In the genomic region with DNA sequence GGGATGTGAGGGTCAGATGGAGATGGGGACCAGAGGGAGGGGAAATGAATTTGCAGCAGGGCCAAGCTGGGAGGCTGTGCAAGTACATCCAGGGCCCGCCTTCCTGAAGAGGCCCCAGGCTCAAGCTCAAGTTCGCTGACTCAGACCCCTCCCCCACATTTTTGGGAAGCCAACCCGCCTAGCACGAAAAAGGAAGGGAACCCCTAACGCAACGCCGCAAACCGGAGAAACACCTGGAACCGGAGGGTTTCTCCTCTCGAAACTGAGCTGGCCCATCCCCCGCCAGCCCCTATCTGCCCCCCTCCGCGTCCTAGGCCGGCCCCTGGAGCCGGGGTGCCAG, we compare ENCODE assay signal across 8 cellular contexts. TPM values are rescaled to one million over a fixed set of nuclear protein-coding genes. Genes with fewer than 3 reads are reported as not detected.
A peak's percentile ranks its signal among the peaks of the same experiment; 100 is the strongest.
DNase-seq lines count a peak whose midpoint lies in the region; TF ChIP-seq lines count a peak whose summit lies in the region.

No MANE protein-coding gene starts in this region.

- no peaks in the 10 kb centered on the region for H3K9me3 ChIP-seq in effector memory CD4-positive, alpha-beta T cell (ENCODE audit: control insufficient read depth, low read length)
- no peaks in the 10 kb centered on the region for H3K9me3 ChIP-seq in prostate gland

- H3K4me1 ChIP-seq in effector memory CD4-positive, alpha-beta T cell (ENCODE audit: control insufficient read depth, insufficient read depth, low read length, poor library complexity, severe bottlenecking): peaks cover 5% of the 10 kb centered on the region
- H3K4me1 ChIP-seq in prostate gland (replicated peaks): no peaks in the 10 kb centered on the region

- intact Hi-C loops in prostate gland (cut with DNase I) (no loop called here), CD14-positive monocyte (cut with micrococcal nuclease) (no loop called here)

- no peak for TF ChIP-seq POLR2A in prostate gland (IDR thresholded peaks at IDR 0.05)

- no peak overlapping the region for H3K27ac Mint-ChIP-seq in CD14-positive monocyte

- H3K36me3 ChIP-seq in effector memory CD4-positive, alpha-beta T cell (ENCODE audit: control insufficient read depth, insufficient read depth, low read length): no peaks in the 10 kb centered on the region
- H3K36me3 ChIP-seq in prostate gland: no peaks in the 10 kb centered on the region

- H3K9me3 Mint-ChIP-seq in CD14-positive monocyte: no peaks in the 10 kb centered on the region

- DNase-seq in DMS79 treated with DMSO at 0.1 percent for 48 hours (lab: John Stamatoyannopoulos, UW) (peak; percentile 4), DMS79 (lab: John Stamatoyannopoulos, UW) (no peak), NCI-H2171 (lab: John Stamatoyannopoulos, UW) (peak; percentile 12), prostate gland (ENCODE audit: low spot score) (no peak), CD14-positive monocyte (ENCODE audit: low spot score) (no peak)
- no peak for DNase-seq in effector memory CD4-positive, alpha-beta T cell
- DNase-seq in stimulated activated CD8-positive, alpha-beta memory T cell treated with anti-CD3 and anti-CD28 coated beads, Interleukin-4, amount 100 ng/mL, for 48 hours: no peak
- no peak for DNase-seq in activated CD4-positive, alpha-beta T cell treated with anti-CD3 and anti-CD28 coated beads, Interleukin-2, amount 50 U/mL, for 4 hours

- H3K36me3 Mint-ChIP-seq in CD14-positive monocyte: no peaks in the 10 kb centered on the region

- H3K4me1 Mint-ChIP-seq in CD14-positive monocyte: peaks cover 7% of the 10 kb centered on the region

- peaks cover 4 to 6% (median 6%) of the 10 kb centered on the region in 3 donors for H3K27me3 Mint-ChIP-seq in CD14-positive monocyte (ENCODE audit: low read depth in 3 of 3)

- TF ChIP-seq CTCF in prostate gland (IDR thresholded peaks at IDR 0.05) (no peak), CD14-positive monocyte (IDR thresholded peaks at IDR 0.05) (no peak)

- no peaks in the 10 kb centered on the region for H3K27me3 ChIP-seq in effector memory CD4-positive, alpha-beta T cell (replicated peaks; ENCODE audit: control insufficient read depth, insufficient read depth, low read length, poor library complexity, severe bottlenecking)
- no peaks in the 10 kb centered on the region for H3K27me3 ChIP-seq in prostate gland (replicated peaks; ENCODE audit: insufficient read depth)

- 5% methylated on average over 15 of the region's 15 CpGs for WGBS in prostate gland

- no peak overlapping the region for H3K27ac ChIP-seq in effector memory CD4-positive, alpha-beta T cell (ENCODE audit: insufficient read depth, low read length, poor library complexity, severe bottlenecking)
- H3K27ac ChIP-seq in prostate gland: no peak overlapping the region

- H3K4me3 Mint-ChIP-seq in CD14-positive monocyte: no peak overlapping the region

- H3K4me3 ChIP-seq in effector memory CD4-positive, alpha-beta T cell (ENCODE audit: insufficient read depth, low read depth, low read length, poor library complexity, severe bottlenecking): peak overlapping the region; percentile 35
- H3K4me3 ChIP-seq in prostate gland: peak overlapping the region; percentile 58 to 63

RNA-seq across cellular contexts. Expression of gene AP3B2, which starts 0.6 kb away (rescaled TPM):
- total RNA-seq in prostate gland: 1 to 10 TPM; 5.4 to 9.3 TPM
- under 1 TPM in 1 of 2 donors, not detected in 1; 0.85 TPM for polyA plus RNA-seq in CD14-positive monocyte

Comparison
In these comparisons a context has a peak if more than half of its experiments do, and no peak if none do; other contexts are left out.
1. DNase-seq: peak in DMS79 treated with DMSO at 0.1 percent for 48 hours (single experiment) and NCI-H2171 (single experiment); none in DMS79 (single experiment), effector memory CD4-positive, alpha-beta T cell (0 of 3), prostate gland (single experiment), CD14-positive monocyte (single experiment), stimulated activated CD8-positive, alpha-beta memory T cell treated with anti-CD3 and anti-CD28 coated beads, Interleukin-4, amount 100 ng/mL, for 48 hours (single experiment) and activated CD4-positive, alpha-beta T cell treated with anti-CD3 and anti-CD28 coated beads, Interleukin-2, amount 50 U/mL, for 4 hours (0 of 2).